29 cellular contexts compared by ENCODE assay signal in genomic region chr4:71944956-71945355, GRCh38.
A peak's percentile ranks its signal among the peaks of the same experiment; 100 is the strongest.
DNase-seq lines count a peak whose midpoint lies in the region; ATAC-seq and TF ChIP-seq lines count a peak whose summit lies in the region.
"Had no signal": no experiment of that assay in that cellular context is flagged by ENCODE, and none has a peak within 500 bp of the region (broad histone marks: within the 10 kb centered on the region; RNA-seq: fewer than 3 reads in every experiment).

No MANE protein-coding gene starts in this region.

- H3K36me3 ChIP-seq in GM23338 (ENCODE audit: insufficient read depth) (peaks cover 28% of the 10 kb centered on the region), RWPE2 (ENCODE audit: low read depth) (no peaks in the 10 kb centered on the region), gastrocnemius medialis (no peaks in the 10 kb centered on the region), smooth muscle cell (ENCODE audit: low read depth) (no peaks in the 10 kb centered on the region)
- H3K36me3 ChIP-seq: prostate gland, sigmoid colon, thoracic aorta, uterus had no signal

- peaks cover 6% of the 10 kb centered on the region for H3K4me1 Mint-ChIP-seq in GM23338
- H3K4me1 Mint-ChIP-seq in stimulated activated effector memory CD8-positive, alpha-beta T cell treated with anti-CD3 and anti-CD28 coated beads, Interleukin-12 subunit alpha, Interleukin-12 subunit beta, amount 100 ng/mL, for 72 hours = no peaks in the 10 kb centered on the region
- H3K4me1 Mint-ChIP-seq: activated naive CD4-positive, alpha-beta T cell treated with anti-CD3 and anti-CD28 coated beads, Interleukin-2, amount 50 U/mL, for 24 hours; activated T-helper 17 cell treated with anti-CD3 and anti-CD28 coated beads, Interleukin-2, amount 50 U/mL, for 72 hours; CD14-positive monocyte; central memory CD8-positive, alpha-beta T cell; immature natural killer cell; naive thymus-derived CD8-positive, alpha-beta T cell; T-cell had no signal

- H3K9me3 ChIP-seq in RWPE2 (ENCODE audit: severe bottlenecking) = no peaks in the 10 kb centered on the region
- no peaks in the 10 kb centered on the region for H3K9me3 ChIP-seq in gastrocnemius medialis
- no peaks in the 10 kb centered on the region for H3K9me3 ChIP-seq in smooth muscle cell (replicated peaks; ENCODE audit: low read depth)
- H3K9me3 ChIP-seq: prostate gland, thoracic aorta, uterus had no signal

- DNase-seq in GM23338 (ENCODE audit: low spot score) (peak; percentile 49), RWPE2 (ENCODE audit: low spot score) (no peak), dermis blood vessel endothelial cell (peak; percentile 21), lung microvascular endothelial cell (ENCODE audit: low read depth in 2 of 2) (peak; percentile 37 to 76), NAMALWA (ENCODE audit: low spot score) (no peak), gastrocnemius medialis (no peak), smooth muscle cell (lab: John Stamatoyannopoulos, UW; ENCODE audit: unreplicated experiment) (no peak)
- DNase-seq in stimulated activated effector memory CD8-positive, alpha-beta T cell treated with anti-CD3 and anti-CD28 coated beads, Interleukin-12 subunit alpha, Interleukin-12 subunit beta, amount 100 ng/mL, for 72 hours (ENCODE audit: low spot score in 2 of 2) = no peak
- DNase-seq: activated CD4-positive, alpha-beta T cell treated with anti-CD3 and anti-CD28 coated beads, Interleukin-2, amount 50 U/mL, for 48 hours; foreskin fibroblast; GOT3; hippocampal formation; immature natural killer cell; NCI-H1105; NCI-H2081 treated with DMSO at 0.1 percent for 48 hours; NCI-H774; nucleus accumbens; sigmoid colon; stimulated activated naive CD8-positive, alpha-beta T cell treated with anti-CD3 and anti-CD28 coated beads, Interleukin-15, Interleukin-2, amounts not matched to agents 100 U/mL and 50 U/mL, for 24 hours; T-cell; uterus had no signal

- H3K4me3 Mint-ChIP-seq in GM23338 = no peak overlapping the region
- H3K4me3 Mint-ChIP-seq in stimulated activated effector memory CD8-positive, alpha-beta T cell treated with anti-CD3 and anti-CD28 coated beads, Interleukin-12 subunit alpha, Interleukin-12 subunit beta, amount 100 ng/mL, for 72 hours = no peak overlapping the region
- H3K4me3 Mint-ChIP-seq: activated naive CD4-positive, alpha-beta T cell treated with anti-CD3 and anti-CD28 coated beads, Interleukin-2, amount 50 U/mL, for 24 hours; activated T-helper 17 cell treated with anti-CD3 and anti-CD28 coated beads, Interleukin-2, amount 50 U/mL, for 72 hours; CD14-positive monocyte; central memory CD8-positive, alpha-beta T cell; immature natural killer cell; naive thymus-derived CD8-positive, alpha-beta T cell; T-cell had no signal

- H3K27me3 Mint-ChIP-seq in GM23338 (ENCODE audit: insufficient read depth, low read depth, poor library complexity) = peaks cover 4% of the 10 kb centered on the region
- H3K27me3 Mint-ChIP-seq: activated naive CD4-positive, alpha-beta T cell treated with anti-CD3 and anti-CD28 coated beads, Interleukin-2, amount 50 U/mL, for 24 hours; central memory CD8-positive, alpha-beta T cell; T-cell had no signal

- H3K79me2 ChIP-seq in GM23338 (replicated peaks; ENCODE audit: insufficient read depth) (no peaks in the 10 kb centered on the region), smooth muscle cell (ENCODE audit: low read depth) (no peaks in the 10 kb centered on the region)

- H3K4me1 ChIP-seq in GM23338 (ENCODE audit: insufficient read depth) = peaks cover 9% of the 10 kb centered on the region; the same call in 1 of the 2 replicates
- H3K4me1 ChIP-seq in RWPE2 (ENCODE audit: insufficient read depth, poor library complexity, severe bottlenecking) = peaks cover 4% of the 10 kb centered on the region
- no peaks in the 10 kb centered on the region for H3K4me1 ChIP-seq in gastrocnemius medialis
- no peaks in the 10 kb centered on the region for H3K4me1 ChIP-seq in smooth muscle cell (ENCODE audit: low read depth)
- H3K4me1 ChIP-seq: prostate gland, sigmoid colon, uterus had no signal

- H4K20me1 ChIP-seq in GM23338 (replicated peaks; ENCODE audit: insufficient read depth) (no peaks in the 10 kb centered on the region), smooth muscle cell (ENCODE audit: low read depth) (no peaks in the 10 kb centered on the region)

- H3K4me2 ChIP-seq in GM23338 = no peak overlapping the region
- H3K4me2 ChIP-seq in smooth muscle cell = no peak overlapping the region

- intact Hi-C loops in gastrocnemius medialis (cut with DNase I; ENCODE audit: low total_unique reads) = no loop called here

- H3K4me3 ChIP-seq in GM23338 (no peak overlapping the region), RWPE2 (ENCODE audit: severe bottlenecking) (no peak overlapping the region), gastrocnemius medialis (no peak overlapping the region), smooth muscle cell (no peak overlapping the region)
- H3K4me3 ChIP-seq: prostate gland, sigmoid colon, thoracic aorta, uterus had no signal

- H2AFZ ChIP-seq in GM23338 (no peak overlapping the region), smooth muscle cell (ENCODE audit: low read depth) (no peak overlapping the region)

- H3K27ac Mint-ChIP-seq in GM23338 = no peak overlapping the region
- H3K27ac Mint-ChIP-seq in stimulated activated effector memory CD8-positive, alpha-beta T cell treated with anti-CD3 and anti-CD28 coated beads, Interleukin-12 subunit alpha, Interleukin-12 subunit beta, amount 100 ng/mL, for 72 hours = no peak overlapping the region
- H3K27ac Mint-ChIP-seq: activated naive CD4-positive, alpha-beta T cell treated with anti-CD3 and anti-CD28 coated beads, Interleukin-2, amount 50 U/mL, for 24 hours; activated T-helper 17 cell treated with anti-CD3 and anti-CD28 coated beads, Interleukin-2, amount 50 U/mL, for 72 hours; CD14-positive monocyte; immature natural killer cell; T-cell had no signal

- peaks cover 75% of the 10 kb centered on the region for H3K9me3 Mint-ChIP-seq in GM23338
- H3K9me3 Mint-ChIP-seq in stimulated activated effector memory CD8-positive, alpha-beta T cell treated with anti-CD3 and anti-CD28 coated beads, Interleukin-12 subunit alpha, Interleukin-12 subunit beta, amount 100 ng/mL, for 72 hours = peaks cover 7% of the 10 kb centered on the region

- H3K36me3 Mint-ChIP-seq in GM23338 (ENCODE audit: low read depth) = peaks cover 83% of the 10 kb centered on the region
- no peaks in the 10 kb centered on the region for H3K36me3 Mint-ChIP-seq in stimulated activated effector memory CD8-positive, alpha-beta T cell treated with anti-CD3 and anti-CD28 coated beads, Interleukin-12 subunit alpha, Interleukin-12 subunit beta, amount 100 ng/mL, for 72 hours
- H3K36me3 Mint-ChIP-seq: activated naive CD4-positive, alpha-beta T cell treated with anti-CD3 and anti-CD28 coated beads, Interleukin-2, amount 50 U/mL, for 24 hours; CD14-positive monocyte; T-cell had no signal

- no peak for TF ChIP-seq POLR2A in gastrocnemius medialis (IDR thresholded peaks at IDR 0.05)

- H3K9me2 ChIP-seq in GM23338 (ENCODE audit: insufficient read depth) = peaks cover 3% of the 10 kb centered on the region; the same call in 1 of the 2 replicates

- ATAC-seq in GM23338 (no peak), RWPE2 (ENCODE audit: low read depth) (peak; percentile 44; the same call in 1 of the 3 replicates), gastrocnemius medialis (no peak)
- ATAC-seq in stimulated activated effector memory CD8-positive, alpha-beta T cell treated with anti-CD3 and anti-CD28 coated beads, Interleukin-12 subunit alpha, Interleukin-12 subunit beta, amount 100 ng/mL, for 72 hours = no peak
- ATAC-seq: activated CD4-positive, CD25-positive, alpha-beta regulatory T cell treated with anti-CD3 and anti-CD28 coated beads, Interleukin-2, amount 50 U/mL, for 24 hours; activated T-helper 17 cell treated with anti-CD3 and anti-CD28 coated beads, Interleukin-2, amount 50 U/mL, for 72 hours; naive thymus-derived CD8-positive, alpha-beta T cell; stimulated activated naive CD8-positive, alpha-beta T cell treated with anti-CD3 and anti-CD28 coated beads, Interleukin-15, Interleukin-2, amounts not matched to agents 100 U/mL and 50 U/mL, for 24 hours; T-cell had no signal

- 84% methylated on average over 2 of the region's 2 CpGs for WGBS in smooth muscle cell (ENCODE audit: low lambda C conversion rate)

- TF ChIP-seq CTCF in GM23338 (conservative IDR thresholded peaks at IDR 0.05; ENCODE audit: low read depth in 2 of 2) = no peak
- no peak for TF ChIP-seq CTCF in RWPE2 (IDR thresholded peaks at IDR 0.05; ENCODE audit: poor library complexity, severe bottlenecking)
- TF ChIP-seq CTCF in gastrocnemius medialis (IDR thresholded peaks at IDR 0.05 in 4 of 5, conservative IDR thresholded peaks at IDR 0.05 in 1 of 5) = no peak
- no peak for TF ChIP-seq CTCF in smooth muscle cell (IDR thresholded peaks at IDR 0.05; ENCODE audit: borderline replicate concordance, insufficient read depth, poor library complexity, severe bottlenecking)

- H3K27me3 ChIP-seq in GM23338 (ENCODE audit: insufficient read depth) (no peaks in the 10 kb centered on the region), RWPE2 (ENCODE audit: insufficient read depth, poor library complexity, severe bottlenecking) (no peaks in the 10 kb centered on the region), gastrocnemius medialis (no peaks in the 10 kb centered on the region), smooth muscle cell (ENCODE audit: low read depth) (no peaks in the 10 kb centered on the region)
- H3K27me3 ChIP-seq: sigmoid colon, uterus had no signal

- H3K9ac ChIP-seq in smooth muscle cell (ENCODE audit: low read depth) = no peak overlapping the region

- in situ Hi-C loops in gastrocnemius medialis (cut with MboI; ENCODE audit: low sequenced_read_pairs in 4 of 4) = no loop called here

- H3K27ac ChIP-seq in GM23338 (ENCODE audit: low read depth) (no peak overlapping the region), RWPE2 (ENCODE audit: poor library complexity, severe bottlenecking) (no peak overlapping the region), gastrocnemius medialis (no peak overlapping the region), smooth muscle cell (ENCODE audit: low read depth) (no peak overlapping the region)
- H3K27ac ChIP-seq: prostate gland, sigmoid colon, thoracic aorta, uterus had no signal

- H3F3A ChIP-seq in GM23338 (replicated peaks; ENCODE audit: low read depth) (no peaks in the 10 kb centered on the region), smooth muscle cell (ENCODE audit: low read depth) (no peaks in the 10 kb centered on the region)

TF ChIP-seq in GM23338, 12 proteins besides CTCF, POLR2A, EP300 and RAD21 (continues in another document):
- TF ChIP-seq CREB1 (CRISPR knock-in tag; IDR thresholded peaks at IDR 0.05; ENCODE audit: low read depth) = no peak
- no peak for TF ChIP-seq POLR2AphosphoS5 (IDR thresholded peaks at IDR 0.05; ENCODE audit: low read depth)
- TF ChIP-seq ZNF331 (CRISPR knock-in tag; IDR thresholded peaks at IDR 0.05; ENCODE audit: low read depth) = no peak

Comparison
In these comparisons a context has a peak if more than half of its experiments do, and no peak if none do; other contexts are left out.
1. DNase-seq: peak in GM23338 (single experiment), dermis blood vessel endothelial cell (single experiment) and lung microvascular endothelial cell (2 of 2); none in RWPE2 (single experiment), NAMALWA (single experiment), gastrocnemius medialis (0 of 2), stimulated activated effector memory CD8-positive, alpha-beta T cell treated with anti-CD3 and anti-CD28 coated beads, Interleukin-12 subunit alpha, Interleukin-12 subunit beta, amount 100 ng/mL, for 72 hours (0 of 2) and smooth muscle cell (single experiment).